18 cellular contexts compared by ENCODE assay signal in the genomic region with DNA sequence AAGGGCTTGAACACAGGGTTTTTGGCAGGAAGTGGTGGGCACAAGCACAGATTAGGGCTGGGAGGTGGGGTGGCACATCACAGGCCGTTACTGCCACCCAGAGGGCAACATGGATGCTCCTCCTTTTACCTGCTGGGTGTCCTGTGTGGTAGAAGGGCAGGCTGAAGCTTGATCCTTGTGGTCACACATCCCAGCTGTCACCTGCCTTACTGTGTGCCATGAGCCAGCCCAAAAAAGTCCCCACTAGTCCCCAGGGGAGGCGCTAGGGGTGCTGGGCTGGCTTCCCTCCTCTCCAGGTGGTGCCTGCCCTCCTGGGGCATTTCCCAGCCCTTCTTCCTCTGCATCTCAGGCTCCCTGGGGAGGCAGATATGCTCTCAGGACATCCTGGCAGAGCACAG. TPM values are rescaled to one million over a fixed set of nuclear protein-coding genes. Genes with fewer than 3 reads are reported as not detected.
DNase-seq lines count a peak whose midpoint lies in the region; ATAC-seq and TF ChIP-seq lines count a peak whose summit lies in the region.
"Had no signal": no experiment of that assay in that cellular context is flagged by ENCODE, and none has a peak within 500 bp of the region (broad histone marks: within the 10 kb centered on the region; RNA-seq: fewer than 3 reads in every experiment).

No MANE protein-coding gene starts in this region.

- ATAC-seq in HG02759 (IDR thresholded peaks at IDR 0.05; ENCODE audit: unreplicated experiment), result peak; percentile 51
- ATAC-seq in HG03196 (IDR thresholded peaks at IDR 0.05; ENCODE audit: unreplicated experiment), result no peak
- ATAC-seq: left lobe of liver had no signal

- H3K27me3 ChIP-seq in kidney epithelial cell (ENCODE audit: control insufficient read depth, insufficient read depth, low read length), result no peaks in the 10 kb centered on the region
- H3K27me3 ChIP-seq: MG63, tibial nerve had no signal

- peak; percentile 25 for DNase-seq in activated T-cell treated with anti-CD3 and anti-CD28 coated beads, Interleukin-2, amount 50 U/mL, for 24 hours
- no peak for DNase-seq in activated T-cell treated with anti-CD3 and anti-CD28 coated beads, Interleukin-2, amount 50 U/mL, for 1 hour
- DNase-seq in GM12865 (ENCODE audit: low read depth) (peak; percentile 65), kidney epithelial cell (ENCODE audit: low read depth) (no peak), ecto neural progenitor cell (ENCODE audit: low spot score) (no peak), caudate nucleus (lab: John Stamatoyannopoulos, UW) (no peak)
- DNase-seq: DMS53; erythroblast; hippocampal formation; MG63; NCI-H2029 treated with DMSO at 0.1 percent for 48 hours; stimulated activated CD4-positive, alpha-beta T cell treated with anti-CD3 and anti-CD28 coated beads, Interleukin-4, amount 100 ng/mL, for 1 hour had no signal

- H3K4me3 ChIP-seq in GM12865 (ENCODE audit: low read depth, low read length) (no peak overlapping the region), kidney epithelial cell (ENCODE audit: low read depth, low read length) (no peak overlapping the region)
- H3K4me3 ChIP-seq: MG63, SK-N-MC, tibial nerve had no signal

- H3K27me3 Mint-ChIP-seq in activated T-cell treated with anti-CD3 and anti-CD28 coated beads, Interleukin-2, amount 50 U/mL, for 24 hours, result no peaks in the 10 kb centered on the region
- H3K27me3 Mint-ChIP-seq: naive thymus-derived CD8-positive, alpha-beta T cell had no signal

- TF ChIP-seq CTCF in GM12865 (IDR thresholded peaks at IDR 0.05; ENCODE audit: insufficient read depth, low read depth, low read length, missing control alignments), result peak; percentile 18
- peak; percentile 2 for TF ChIP-seq CTCF in kidney epithelial cell (IDR thresholded peaks at IDR 0.05; ENCODE audit: insufficient read depth, low read length, poor library complexity, severe bottlenecking)

- no peaks in the 10 kb centered on the region for H3K36me3 ChIP-seq in kidney epithelial cell (ENCODE audit: control insufficient read depth, insufficient read depth, low read length)
- H3K36me3 ChIP-seq: MG63 had no signal

- no peaks in the 10 kb centered on the region for H3K9me3 Mint-ChIP-seq in activated T-cell treated with anti-CD3 and anti-CD28 coated beads, Interleukin-2, amount 50 U/mL, for 24 hours
- H3K9me3 Mint-ChIP-seq: naive thymus-derived CD8-positive, alpha-beta T cell had no signal

- H3K4me3 Mint-ChIP-seq in activated T-cell treated with anti-CD3 and anti-CD28 coated beads, Interleukin-2, amount 50 U/mL, for 24 hours, result no peak overlapping the region
- H3K4me3 Mint-ChIP-seq: naive thymus-derived CD8-positive, alpha-beta T cell had no signal

- no peaks in the 10 kb centered on the region for H3K36me3 Mint-ChIP-seq in activated T-cell treated with anti-CD3 and anti-CD28 coated beads, Interleukin-2, amount 50 U/mL, for 24 hours (ENCODE audit: low read depth)
- H3K36me3 Mint-ChIP-seq: naive thymus-derived CD8-positive, alpha-beta T cell had no signal

- no peak overlapping the region for H3K27ac Mint-ChIP-seq in activated T-cell treated with anti-CD3 and anti-CD28 coated beads, Interleukin-2, amount 50 U/mL, for 24 hours

- H3K27ac ChIP-seq in caudate nucleus (ENCODE audit: low read depth, low read length), result no peak overlapping the region
- H3K27ac ChIP-seq: SK-N-MC, tibial nerve had no signal

- H3K4me1 Mint-ChIP-seq in activated T-cell treated with anti-CD3 and anti-CD28 coated beads, Interleukin-2, amount 50 U/mL, for 24 hours (ENCODE audit: low read depth), result peaks cover 10% of the 10 kb centered on the region

RNA-seq across cellular contexts. Expression of gene ALPP, which starts 50.5 kb away (rescaled TPM):
- not detected in 2 replicates for total RNA-seq in kidney epithelial cell
- total RNA-seq: naive thymus-derived CD8-positive, alpha-beta T cell; tibial nerve had no signal

Comparison
In these comparisons a context has a peak if more than half of its experiments do, and no peak if none do; other contexts are left out.
1. DNase-seq: peak in activated T-cell treated with anti-CD3 and anti-CD28 coated beads, Interleukin-2, amount 50 U/mL, for 24 hours (single experiment) and GM12865 (single experiment); none in activated T-cell treated with anti-CD3 and anti-CD28 coated beads, Interleukin-2, amount 50 U/mL, for 1 hour (single experiment), kidney epithelial cell (single experiment), ecto neural progenitor cell (single experiment) and caudate nucleus (0 of 61).